In the genomic region with DNA sequence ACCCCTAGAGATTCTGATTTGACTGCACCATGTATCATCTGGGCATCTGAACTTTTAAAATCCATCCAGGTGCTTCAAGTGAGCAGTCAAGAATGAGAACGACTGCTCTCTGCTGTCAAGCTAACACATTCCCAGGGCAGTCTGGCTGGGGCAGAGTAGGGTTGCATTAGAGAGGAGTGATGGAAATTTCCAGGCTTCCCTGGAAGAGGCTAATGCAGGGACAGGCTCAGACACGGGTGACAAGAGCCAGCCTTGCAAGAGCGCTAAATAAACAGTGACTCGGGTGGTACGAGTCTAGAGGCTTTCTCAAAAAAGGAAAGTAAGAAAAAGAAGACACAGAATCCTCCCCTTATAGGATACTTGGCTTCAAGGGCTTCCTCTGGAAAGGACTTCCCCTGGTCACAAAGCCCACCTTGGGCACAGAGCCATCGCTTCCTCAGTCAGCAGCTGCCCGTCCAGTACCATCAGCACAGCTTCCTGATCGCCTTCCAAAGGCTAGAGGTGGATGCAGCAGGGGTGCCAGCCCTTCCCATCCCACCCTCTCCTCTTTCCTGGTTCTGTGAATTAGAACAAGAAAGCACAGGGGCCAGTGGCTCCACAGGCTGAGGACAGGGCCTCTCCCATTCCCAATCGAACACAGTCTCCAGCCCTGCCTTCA, we compare ENCODE assay signal across 19 cellular contexts.
"Had no signal": no experiment of that assay in that cellular context is flagged by ENCODE, and none has a peak within 500 bp of the region (broad histone marks: within the 10 kb centered on the region; RNA-seq: fewer than 3 reads in every experiment).

No MANE protein-coding gene starts in this region.

- H3K36me3 ChIP-seq: left lung, right atrium auricular region, thoracic aorta had no signal

- H3K4me3 ChIP-seq: dorsolateral prefrontal cortex, left lung, right atrium auricular region, skin epidermis, thoracic aorta had no signal

- DNase-seq: activated CD4-positive, alpha-beta memory T cell treated with anti-CD3 and anti-CD28 coated beads, Interleukin-2, amount 10 ng/mL, durations not matched to agents 7 days and 5 days; activated CD4-positive, alpha-beta T cell treated with anti-CD3 and anti-CD28 coated beads for 48 hours; activated CD4-positive, CD25-positive, alpha-beta regulatory T cell; activated CD8-positive, alpha-beta memory T cell treated with anti-CD3 and anti-CD28 coated beads, Interleukin-2, amount 10 ng/mL, durations not matched to agents 7 days and 5 days; activated naive CD4-positive, alpha-beta T cell; activated naive CD8-positive, alpha-beta T cell treated with anti-CD3 and anti-CD28 coated beads for 36 hours; amygdala; caudate nucleus; dorsolateral prefrontal cortex; foreskin melanocyte; hypothalamus; kidney; left lung; stimulated activated CD4-positive, alpha-beta T cell treated with anti-CD3 and anti-CD28 coated beads, Interleukin-4, amount 100 ng/mL, for 1 hour; SW 1271 had no signal

- H3K27ac ChIP-seq: dorsolateral prefrontal cortex, right atrium auricular region, thoracic aorta had no signal

- ATAC-seq: activated CD8-positive, alpha-beta memory T cell treated with anti-CD3 and anti-CD28 coated beads, Interleukin-2, amount 10 ng/mL, durations not matched to agents 7 days and 5 days; activated T-helper 17 cell treated with anti-CD3 and anti-CD28 coated beads, Interleukin-2, amount 50 U/mL, for 72 hours; left lung had no signal

- H3K27me3 ChIP-seq: left lung, right atrium auricular region had no signal

- H3K9me3 ChIP-seq: left lung, right atrium auricular region, thoracic aorta had no signal
